Comparison of ENCODE assay signal across 11 cellular contexts in genomic region chr20:34058831-34059230, GRCh38. TPM values are rescaled to one million over a fixed set of nuclear protein-coding genes. Genes with fewer than 3 reads are reported as not detected.
DNase-seq lines count a peak whose midpoint lies in the region; ATAC-seq and TF ChIP-seq lines count a peak whose summit lies in the region.
"Had no signal": no experiment of that assay in that cellular context is flagged by ENCODE, and none has a peak within 500 bp of the region (broad histone marks: within the 10 kb centered on the region; RNA-seq: fewer than 3 reads in every experiment).

No MANE protein-coding gene starts in this region.

- no peak for TF ChIP-seq CTCF in HCT116 (IDR thresholded peaks at IDR 0.05 in 2 of 3, conservative IDR thresholded peaks at IDR 0.05 in 1 of 3; ENCODE audit: borderline replicate concordance in 1 of 3, insufficient read depth in 1 of 3, low read depth in 2 of 3, low read length in 2 of 3)
- no peak for TF ChIP-seq CTCF in RWPE2 (IDR thresholded peaks at IDR 0.05; ENCODE audit: poor library complexity, severe bottlenecking)

- BruUV-seq in HCT116 (replicated peaks; lab: Mats Ljungman, UMichigan) = no TSS peak

- H3K4me1 ChIP-seq in HCT116 (ENCODE audit: control insufficient read depth in 1 of 2, insufficient read depth in 2 of 2, low read length in 2 of 2) (no peaks in the 10 kb centered on the region), RWPE2 (ENCODE audit: insufficient read depth, poor library complexity, severe bottlenecking) (peaks cover 9% of the 10 kb centered on the region)

- H3K27me3 ChIP-seq in HCT116 (ENCODE audit: insufficient read depth, low read length) = no peaks in the 10 kb centered on the region
- no peaks in the 10 kb centered on the region for H3K27me3 ChIP-seq in RWPE2 (ENCODE audit: insufficient read depth, poor library complexity, severe bottlenecking)
- H3K27me3 ChIP-seq: Peyer's patch had no signal

- H3K4me3 ChIP-seq in HCT116 (replicated peaks in 1 of 2; ENCODE audit: low read depth in 1 of 2, low read length in 2 of 2) (no peak overlapping the region), RWPE2 (ENCODE audit: severe bottlenecking) (no peak overlapping the region)
- H3K4me3 ChIP-seq: Peyer's patch, skin epidermis had no signal

- H4K20me1 ChIP-seq in HCT116 (ENCODE audit: insufficient read depth) = no peaks in the 10 kb centered on the region

- DNase-seq in DMS53 (lab: John Stamatoyannopoulos, UW) (peak; percentile 77), DMS53 treated with DMSO at 0.1 percent for 48 hours (lab: John Stamatoyannopoulos, UW; ENCODE audit: unreplicated experiment) (no peak), HCT116 (ENCODE audit: low read depth, low spot score) (no peak), RWPE2 (ENCODE audit: low spot score) (no peak), left lobe of liver (ENCODE audit: low spot score) (no peak), T1000 (lab: John Stamatoyannopoulos, UW) (no peak), hypothalamus (lab: John Stamatoyannopoulos, UW) (no peak)
- DNase-seq in activated effector memory CD4-positive, alpha-beta T cell treated with Interleukin-2 at 50 U/mL for 16 hours = no peak
- DNase-seq: 8988T, Peyer's patch had no signal

- intact Hi-C loops in HCT116 (cut with micrococcal nuclease) = no loop called here

- TF ChIP-seq RAD21 in HCT116 (IDR thresholded peaks at IDR 0.05; ENCODE audit: low read depth) = no peak

- no peak overlapping the region for H3K4me2 ChIP-seq in HCT116 (ENCODE audit: low read length)

- H2AFZ ChIP-seq in HCT116 (ENCODE audit: low read depth, low read length, poor library complexity, severe bottlenecking) = no peak overlapping the region

- H3K27ac ChIP-seq in HCT116 (ENCODE audit: low read depth, low read length) = no peak overlapping the region
- no peak overlapping the region for H3K27ac ChIP-seq in RWPE2 (ENCODE audit: poor library complexity, severe bottlenecking)
- H3K27ac ChIP-seq: Peyer's patch, skin epidermis had no signal

- POLR2A ChIA-PET in HCT116 (lab: Charles Lee) = no interaction called here

- H3K9me3 ChIP-seq in HCT116 (ENCODE audit: control insufficient read depth in 1 of 2, insufficient read depth in 1 of 2, low read depth in 1 of 2, low read length in 2 of 2) (no peaks in the 10 kb centered on the region), RWPE2 (ENCODE audit: severe bottlenecking) (no peaks in the 10 kb centered on the region)
- H3K9me3 ChIP-seq: Peyer's patch had no signal

- H3K36me3 ChIP-seq in HCT116 (ENCODE audit: control insufficient read depth in 1 of 2, insufficient read depth in 2 of 2, low read length in 2 of 2) (no peaks in the 10 kb centered on the region), RWPE2 (ENCODE audit: low read depth) (peaks cover 5% of the 10 kb centered on the region; the same call in 1 of the 2 replicates)
- H3K36me3 ChIP-seq: Peyer's patch had no signal

- H3K9me2 ChIP-seq in HCT116 (ENCODE audit: insufficient read depth) = no peaks in the 10 kb centered on the region

- peaks cover 72% of the 10 kb centered on the region for H3K79me2 ChIP-seq in HCT116 (ENCODE audit: insufficient read depth, low read length)

- H3K9ac ChIP-seq in HCT116 (ENCODE audit: low read length) = no peak overlapping the region

- ATAC-seq in HCT116 (no peak), RWPE2 (ENCODE audit: low read depth) (0 out of 3 replicates have a peak, but pooled peaks have one; percentile 10), left lobe of liver (peak; percentile 31)

- RAD21 ChIA-PET in HCT116 (lab: Charles Lee; ENCODE audit: low non-redundant PET in 1 of 2, low total read pairs in 2 of 2, uncharacterized antibody in 2 of 2, unreplicated experiment in 2 of 2) = no interaction called here

- CTCF ChIA-PET in HCT116 (lab: Charles Lee) = no interaction called here

- TF ChIP-seq POLR2A in HCT116 (IDR thresholded peaks at IDR 0.05; ENCODE audit: borderline replicate concordance, extremely low read depth, insufficient read depth, insufficient read length) = no peak

TF ChIP-seq in HCT116, 20 proteins besides CTCF, POLR2A, EP300 and RAD21:
- TF ChIP-seq EGR1 (IDR thresholded peaks at IDR 0.05; ENCODE audit: low read depth) (no peak), YY1 (IDR thresholded peaks at IDR 0.05; ENCODE audit: extremely low read depth, insufficient replicate concordance, low read depth, low read length) (no peak), JUND (IDR thresholded peaks at IDR 0.05) (no peak), REST (IDR thresholded peaks at IDR 0.05; ENCODE audit: low read depth) (peak; percentile 34), ZFX (IDR thresholded peaks at IDR 0.05) (no peak), EZH2 (IDR thresholded peaks at IDR 0.05) (no peak), ELF1 (IDR thresholded peaks at IDR 0.05; ENCODE audit: borderline replicate concordance, low read depth) (no peak), ZNF274 (IDR thresholded peaks at IDR 0.05; ENCODE audit: low read depth, low read length) (no peak)

RNA-seq across cellular contexts. Expression of gene EIF2S2, which starts 53.2 kb away (rescaled TPM):
- total RNA-seq in HCT116 (2021; ENCODE audit: unreplicated experiment) (121 TPM), left lobe of liver (20.2 TPM)
- 76.3 and 109 TPM in 2 replicates for polyA plus RNA-seq in HCT116 (2012)
